8 cellular contexts compared by ENCODE assay signal in the genomic region with DNA sequence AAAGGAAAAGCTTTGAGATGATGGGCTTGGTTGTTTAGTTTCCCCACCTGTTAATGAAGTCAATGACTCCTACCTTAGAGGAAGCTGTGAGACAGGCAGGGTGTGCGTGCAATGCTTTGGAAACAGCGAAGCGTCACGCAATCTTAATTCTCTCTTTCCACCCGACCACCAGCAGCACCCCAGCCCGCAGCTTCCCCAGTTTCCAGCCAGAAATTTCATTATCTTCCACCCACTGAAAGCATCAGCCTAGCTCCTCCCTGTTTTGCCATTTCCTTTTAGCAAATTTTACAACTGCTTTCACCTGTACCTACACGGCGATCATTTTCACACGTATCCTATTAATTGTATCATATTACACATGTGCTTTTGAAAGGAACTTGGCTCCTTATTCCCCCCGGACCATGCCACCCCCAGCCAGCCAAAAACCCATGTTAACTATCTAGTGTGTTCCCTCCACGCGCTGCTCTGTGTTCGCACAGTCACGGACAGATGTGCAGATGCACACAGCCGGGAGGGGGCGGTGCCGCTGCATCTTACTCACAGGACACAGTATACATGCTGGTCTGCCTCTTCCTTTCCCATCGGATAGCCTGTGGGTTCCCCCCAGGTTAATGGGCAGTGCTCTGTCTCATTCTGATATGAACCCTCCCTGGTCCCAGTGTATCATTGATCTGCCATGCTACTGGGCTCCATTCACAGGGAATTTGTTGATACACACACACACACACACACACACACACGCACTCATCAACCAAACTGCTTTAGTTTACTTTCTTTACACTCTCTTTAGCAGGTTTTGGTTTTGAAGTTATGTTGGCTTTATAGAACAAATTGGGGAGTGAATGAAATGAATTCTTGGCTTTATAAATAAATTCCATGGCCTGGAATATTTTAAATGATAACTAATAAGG. TPM values are rescaled to one million over a fixed set of nuclear protein-coding genes. Genes with fewer than 3 reads are reported as not detected.
DNase-seq lines count a peak whose midpoint lies in the region; ATAC-seq and TF ChIP-seq lines count a peak whose summit lies in the region.

No MANE protein-coding gene starts in this region.

- H2AFZ ChIP-seq in OCI-LY7 (ENCODE audit: low read length) (no peak overlapping the region), fibroblast of lung (ENCODE audit: low read length) (no peak overlapping the region)

- CTCF ChIA-PET in AG04450 (lab: Charles Lee) = interaction anchor here (0.9 to 1.1 kb wide), 2 partner anchors 101 to 282 kb away, joined by 4 to 5 read pairs; no protein-coding TSS in a partner anchor
- CTCF ChIA-PET in OCI-LY7 (lab: Charles Lee; ENCODE audit: unreplicated experiment) = interaction anchor here (0.5 to 0.6 kb wide), 2 partner anchors 227 to 282 kb away, joined by 3 read pairs; no protein-coding TSS in a partner anchor

- H3K4me3 Mint-ChIP-seq in progenitor cell of endocrine pancreas (ENCODE audit: low read depth) = no peak overlapping the region

- H3K9ac ChIP-seq in fibroblast of lung (ENCODE audit: insufficient read depth, low read length) = no peak overlapping the region

- no peaks in the 10 kb centered on the region for H3K27me3 Mint-ChIP-seq in progenitor cell of endocrine pancreas

- H3K36me3 Mint-ChIP-seq in progenitor cell of endocrine pancreas (ENCODE audit: insufficient read depth) = peaks cover 3% of the 10 kb centered on the region

- DNase-seq in AG04450 (ENCODE audit: low read depth, low spot score) = no peak
- DNase-seq in HT1080 (ENCODE audit: low read depth) = peak; percentile 65
- DNase-seq in OCI-LY7 (ENCODE audit: low spot score) = peak; percentile 56
- DNase-seq in activated T-cell treated with anti-CD3 and anti-CD28 coated beads for 4 hours = peak; percentile 18
- DNase-seq in fibroblast of lung (ENCODE audit: low read depth in 2 of 2) = peak; percentile 51 to 53
- DNase-seq in progenitor cell of endocrine pancreas (ENCODE audit: low spot score, unreplicated experiment) = peak; percentile 37
- no peak for DNase-seq in T1000 (lab: John Stamatoyannopoulos, UW)

- POLR2A ChIA-PET in AG04450 (lab: Yijun Ruan, JAX) (no interaction called here), OCI-LY7 (lab: Charles Lee) (no interaction called here)

- H3K27me3 ChIP-seq in AG04450 (ENCODE audit: control insufficient read depth, insufficient read depth, low read length) (peaks cover 6% of the 10 kb centered on the region), fibroblast of lung (ENCODE audit: control insufficient read depth, insufficient read depth, low read length) (peaks cover 13% of the 10 kb centered on the region)

- no peaks in the 10 kb centered on the region for H3K36me3 ChIP-seq in OCI-LY7 (ENCODE audit: insufficient read depth, low read length)
- H3K36me3 ChIP-seq in fibroblast of lung (ENCODE audit: control insufficient read depth, insufficient read depth, low read length) = no peaks in the 10 kb centered on the region

- H4K20me1 ChIP-seq in OCI-LY7 (ENCODE audit: insufficient read depth, low read length) (no peaks in the 10 kb centered on the region), fibroblast of lung (ENCODE audit: control insufficient read depth, extremely low read depth, insufficient read depth, low read length) (no peaks in the 10 kb centered on the region)

- H3K9me3 ChIP-seq in AG04450 (ENCODE audit: control insufficient read depth, insufficient read depth, low read length) (peaks cover 7% of the 10 kb centered on the region; the same call in 1 of the 2 replicates), OCI-LY7 (ENCODE audit: low read length) (no peaks in the 10 kb centered on the region), fibroblast of lung (ENCODE audit: control insufficient read depth, insufficient read depth, low read depth, low read length) (no peaks in the 10 kb centered on the region)

- no peaks in the 10 kb centered on the region for H3K9me2 ChIP-seq in OCI-LY7 (ENCODE audit: insufficient read depth, low read length)

- peak overlapping the region; percentile 9; the same call in 1 of the 2 replicates for H3K4me2 ChIP-seq in OCI-LY7 (ENCODE audit: low read length)
- no peak overlapping the region for H3K4me2 ChIP-seq in fibroblast of lung (ENCODE audit: extremely low read depth, insufficient read depth, low read length)

- H3K4me3 ChIP-seq in AG04450 (ENCODE audit: low read depth, low read length) (no peak overlapping the region), OCI-LY7 (ENCODE audit: low read depth, low read length, poor library complexity, severe bottlenecking) (no peak overlapping the region), fibroblast of lung (replicated peaks in 1 of 4; ENCODE audit: control extremely low read depth in 1 of 4, insufficient read depth in 1 of 4, low read depth in 3 of 4, low read length in 4 of 4) (no peak overlapping the region)

- BruUV-seq in OCI-LY7 (replicated peaks; lab: Mats Ljungman, UMichigan) = no TSS peak

- intact Hi-C loops in OCI-LY7 (cut with micrococcal nuclease; ENCODE audit: unreplicated experiment) = loop anchor here (1.0 kb wide), 2 partner anchors 256 to 282 kb away; no protein-coding TSS in a partner anchor

- no peak overlapping the region for H3K27ac ChIP-seq in AG04450 (ENCODE audit: low read depth, low read length)
- no peak overlapping the region for H3K27ac ChIP-seq in OCI-LY7 (ENCODE audit: low read depth, low read length, poor library complexity, severe bottlenecking)
- H3K27ac ChIP-seq in fibroblast of lung (ENCODE audit: insufficient read depth, low read length) = no peak overlapping the region

- H3K4me1 Mint-ChIP-seq in progenitor cell of endocrine pancreas (ENCODE audit: low read depth) = peaks cover 2% of the 10 kb centered on the region

- H3K9me3 Mint-ChIP-seq in progenitor cell of endocrine pancreas (ENCODE audit: low read depth) = no peaks in the 10 kb centered on the region

- TF ChIP-seq CTCF in AG04450 (IDR thresholded peaks at IDR 0.05; ENCODE audit: low read depth, low read length) (peak; percentile 61), OCI-LY7 (conservative IDR thresholded peaks at IDR 0.05; ENCODE audit: low read length) (peak; percentile 73), fibroblast of lung (conservative IDR thresholded peaks at IDR 0.05 in 1 of 2, IDR thresholded peaks at IDR 0.05 in 1 of 2; ENCODE audit: low read depth in 1 of 2, low read length in 2 of 2) (peak; percentile 45 to 71), progenitor cell of endocrine pancreas (IDR thresholded peaks at IDR 0.05; ENCODE audit: unreplicated experiment) (peak; percentile 66)

- ATAC-seq in GM18868 (IDR thresholded peaks at IDR 0.05; ENCODE audit: unreplicated experiment) = peak; percentile 87

- H3K79me2 ChIP-seq in OCI-LY7 (ENCODE audit: insufficient read depth, low read depth, low read length) (no peaks in the 10 kb centered on the region), fibroblast of lung (ENCODE audit: control insufficient read depth, insufficient read depth, low read length) (no peaks in the 10 kb centered on the region)

- H3K27ac Mint-ChIP-seq in progenitor cell of endocrine pancreas = no peak overlapping the region

- H3K4me1 ChIP-seq in OCI-LY7 (ENCODE audit: insufficient read depth, low read length, poor library complexity, severe bottlenecking) (no peaks in the 10 kb centered on the region), fibroblast of lung (ENCODE audit: control insufficient read depth, extremely low read depth, insufficient read depth, low read length) (no peaks in the 10 kb centered on the region)

RNA-seq across cellular contexts. Expression of gene CYP27C1, which starts 22.4 kb away (rescaled TPM):
- not detected in 2 replicates for polyA plus RNA-seq in AG04450 (2011; rRNA removed)
- polyA minus RNA-seq in AG04450 (2011; rRNA and poly(A)+ RNA removed) = not detected in 2 replicates
- 1.4 and 1.5 TPM in 2 replicates for total RNA-seq in HT1080 (2014; rRNA removed; shearing (Covaris generic))
- polyA plus RNA-seq in HT1080 (2015; cell fraction: cytosol; rRNA removed) = 1.2 and 2.1 TPM in 2 replicates
- polyA plus RNA-seq in HT1080 (2015; cell fraction: nucleus; rRNA removed) = 2.3 and 3.0 TPM in 2 replicates
- not detected in 2 replicates for total RNA-seq in OCI-LY7 (2014; rRNA removed; shearing (Covaris generic))
- total RNA-seq in OCI-LY7 (2022) = not detected in 2 replicates
- total RNA-seq in fibroblast of lung = not detected in 2 replicates
- 0.07 TPM in 1 of 2 replicates, not detected in the other for polyA plus RNA-seq in fibroblast of lung
- polyA plus RNA-seq in fibroblast of lung (2012) = 0.09 TPM in 1 of 2 replicates, not detected in the other
- polyA minus RNA-seq in fibroblast of lung (ENCODE audit: low replicate concordance) = not detected in 2 replicates
- 8.0 and 8.6 TPM in 2 replicates for total RNA-seq in progenitor cell of endocrine pancreas

Comparison
In these comparisons a context has a peak if more than half of its experiments do, and no peak if none do; other contexts are left out.
1. DNase-seq: peak in HT1080 (single experiment), OCI-LY7 (single experiment), activated T-cell treated with anti-CD3 and anti-CD28 coated beads for 4 hours (single experiment), fibroblast of lung (2 of 2) and progenitor cell of endocrine pancreas (single experiment); none in AG04450 (single experiment) and T1000 (single experiment).
2. Peak in every context shown above with its lines, with median percentiles within 50 percentile points of each other: CTCF ChIP-seq.